8 cellular contexts compared by ENCODE assay signal in genomic region chr12:40325349-40325960, GRCh38.
DNase-seq lines count a peak whose midpoint lies in the region; ATAC-seq, FAIRE-seq and TF ChIP-seq lines count a peak whose summit lies in the region.

No MANE protein-coding gene starts in this region.

- no peaks in the 10 kb centered on the region for H3K4me1 Mint-ChIP-seq in nephron

- no peak overlapping the region for H3K4me3 Mint-ChIP-seq in nephron

- peak; percentile 20 to 31 (median 22) for TF ChIP-seq CTCF in nephron (IDR thresholded peaks at IDR 0.05; ENCODE audit: unreplicated experiment in 3 of 3)
- no peak for TF ChIP-seq CTCF in kidney (IDR thresholded peaks at IDR 0.05; ENCODE audit: borderline replicate concordance, extremely low read depth, insufficient read depth)

- H3K4me3 ChIP-seq in kidney (ENCODE audit: low read length in 2 of 2) = no peak overlapping the region

- H3K9me3 Mint-ChIP-seq in nephron = peaks cover 19% of the 10 kb centered on the region

- H3K36me3 ChIP-seq in kidney (ENCODE audit: control insufficient read depth in 1 of 2, insufficient read depth in 2 of 2, low read length in 2 of 2) = peaks cover 0 to 17% of the 10 kb centered on the region in 2 donors

- peaks cover 23% of the 10 kb centered on the region for H3K36me3 Mint-ChIP-seq in nephron (ENCODE audit: low read depth)

- no peaks in the 10 kb centered on the region for H3K4me1 ChIP-seq in kidney (ENCODE audit: control insufficient read depth in 1 of 2, insufficient read depth in 1 of 2, low read depth in 1 of 2, low read length in 2 of 2)

- in situ Hi-C loops in T47D (cut with HindIII; ENCODE audit: low pct_unique_long_range_greater_than_20kb, low sequenced_read_pairs) = no loop called here

- no peak overlapping the region for H3K27ac ChIP-seq in kidney (ENCODE audit: low read depth in 2 of 2, low read length in 2 of 2)

- DNase-seq in Ammon's horn (ENCODE audit: low spot score) (peak; percentile 54), NCI-H460 (ENCODE audit: extremely low read depth, low read depth) (peak; percentile 83), T47D (ENCODE audit: low read depth in 1 of 2, low spot score in 1 of 2) (peak; percentile 42 to 57), kidney (no peak)
- DNase-seq in stimulated activated CD4-positive, alpha-beta T cell treated with anti-CD3 and anti-CD28 coated beads, Interleukin-2, amount 100 ng/mL, for 48 hours = no peak

- H3K27me3 Mint-ChIP-seq in nephron (ENCODE audit: low read depth) = no peaks in the 10 kb centered on the region

- H3K9me3 ChIP-seq in kidney (ENCODE audit: control insufficient read depth in 1 of 2, low read length in 2 of 2) = peaks cover 0 to 3% of the 10 kb centered on the region in 2 donors

- intact Hi-C loops in kidney (cut with DNase I) = no loop called here

- H3K9ac ChIP-seq in kidney (ENCODE audit: low read length in 2 of 2) = no peak overlapping the region

- H3K27ac Mint-ChIP-seq in nephron = no peak overlapping the region

- ATAC-seq in GM18868 (IDR thresholded peaks at IDR 0.05; ENCODE audit: unreplicated experiment) (peak; percentile 98), HG03196 (IDR thresholded peaks at IDR 0.05; ENCODE audit: unreplicated experiment) (peak; percentile 74)

- no peak for FAIRE-seq in kidney (lab: Jason Lieb, UNC)

Comparison
In these comparisons a context has a peak if more than half of its experiments do, and no peak if none do; other contexts are left out.
1. DNase-seq: peak in Ammon's horn (single experiment), NCI-H460 (single experiment) and T47D (2 of 2); none in kidney (single experiment) and stimulated activated CD4-positive, alpha-beta T cell treated with anti-CD3 and anti-CD28 coated beads, Interleukin-2, amount 100 ng/mL, for 48 hours (0 of 2).